ENCODE assay signal across 3 cellular contexts in genomic region chr3:129632556-129632955, GRCh38.
TF ChIP-seq lines count a peak whose summit lies in the region.

No MANE protein-coding gene starts in this region.

TF ChIP-seq in SK-N-SH, 30 proteins besides CTCF, POLR2A, EP300 and RAD21:
- no peak for TF ChIP-seq NRF1 (IDR thresholded peaks at IDR 0.05; ENCODE audit: low read depth, low read length)
- no peak for TF ChIP-seq YY1 (IDR thresholded peaks at IDR 0.05; ENCODE audit: low read depth)
- TF ChIP-seq RCOR1 (IDR thresholded peaks at IDR 0.05; ENCODE audit: low read length): no peak
- TF ChIP-seq, protein P1, sequence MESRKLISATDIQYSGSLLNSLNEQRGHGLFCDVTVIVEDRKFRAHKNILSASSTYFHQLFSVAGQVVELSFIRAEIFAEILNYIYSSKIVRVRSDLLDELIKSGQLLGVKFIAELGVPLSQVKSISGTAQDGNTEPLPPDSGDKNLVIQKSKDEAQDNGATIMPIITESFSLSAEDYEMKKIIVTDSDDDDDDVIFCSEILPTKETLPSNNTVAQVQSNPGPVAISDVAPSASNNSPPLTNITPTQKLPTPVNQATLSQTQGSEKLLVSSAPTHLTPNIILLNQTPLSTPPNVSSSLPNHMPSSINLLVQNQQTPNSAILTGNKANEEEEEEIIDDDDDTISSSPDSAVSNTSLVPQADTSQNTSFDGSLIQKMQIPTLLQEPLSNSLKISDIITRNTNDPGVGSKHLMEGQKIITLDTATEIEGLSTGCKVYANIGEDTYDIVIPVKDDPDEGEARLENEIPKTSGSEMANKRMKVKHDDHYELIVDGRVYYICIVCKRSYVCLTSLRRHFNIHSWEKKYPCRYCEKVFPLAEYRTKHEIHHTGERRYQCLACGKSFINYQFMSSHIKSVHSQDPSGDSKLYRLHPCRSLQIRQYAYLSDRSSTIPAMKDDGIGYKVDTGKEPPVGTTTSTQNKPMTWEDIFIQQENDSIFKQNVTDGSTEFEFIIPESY (IDR thresholded peaks at IDR 0.05; ENCODE audit: borderline replicate concordance, low read depth): no peak
- TF ChIP-seq NFIC (IDR thresholded peaks at IDR 0.05; ENCODE audit: borderline replicate concordance): no peak
- no peak for TF ChIP-seq TCF12 (IDR thresholded peaks at IDR 0.05)
- TF ChIP-seq, protein P2, sequence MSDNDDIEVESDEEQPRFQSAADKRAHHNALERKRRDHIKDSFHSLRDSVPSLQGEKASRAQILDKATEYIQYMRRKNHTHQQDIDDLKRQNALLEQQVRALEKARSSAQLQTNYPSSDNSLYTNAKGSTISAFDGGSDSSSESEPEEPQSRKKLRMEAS (IDR thresholded peaks at IDR 0.05; ENCODE audit: low read depth): no peak
- TF ChIP-seq ELF1 (IDR thresholded peaks at IDR 0.05): no peak

TF ChIP-seq in SK-N-SH treated with all-trans-retinoic acid at 6 μM for 48 hours, 23 proteins besides CTCF, POLR2A, EP300 and RAD21:
- TF ChIP-seq ZNF565 (CRISPR knock-in tag; conservative IDR thresholded peaks at IDR 0.05; ENCODE audit: low read depth): no peak
- no peak for TF ChIP-seq ZNF70 (CRISPR knock-in tag; IDR thresholded peaks at IDR 0.05)

TF ChIP-seq in H1, 55 proteins besides CTCF, POLR2A, EP300 and RAD21:
- TF ChIP-seq BCL11A (IDR thresholded peaks at IDR 0.05; ENCODE audit: low read depth in 2 of 2, low read length in 2 of 2): no peak
- no peak for TF ChIP-seq CBX8 (IDR thresholded peaks at IDR 0.05; ENCODE audit: borderline replicate concordance, low read depth, low read length)
- TF ChIP-seq KDM1A (IDR thresholded peaks at IDR 0.05; ENCODE audit: borderline replicate concordance, low read length): no peak
- TF ChIP-seq PHF8 (conservative IDR thresholded peaks at IDR 0.05; ENCODE audit: low read depth, low read length): no peak
- TF ChIP-seq BACH1 (IDR thresholded peaks at IDR 0.05; ENCODE audit: low read length): no peak
- no peak for TF ChIP-seq ATF2 (IDR thresholded peaks at IDR 0.05; ENCODE audit: low read length)
- no peak for TF ChIP-seq SP4 (IDR thresholded peaks at IDR 0.05; ENCODE audit: low read length)
- TF ChIP-seq YY1 (IDR thresholded peaks at IDR 0.05; ENCODE audit: low read depth, low read length): no peak
- no peak for TF ChIP-seq SUZ12 (IDR thresholded peaks at IDR 0.05; ENCODE audit: low read length)
- TF ChIP-seq ZNF274 (IDR thresholded peaks at IDR 0.05; ENCODE audit: borderline replicate concordance, extremely low read depth, low read length): no peak
- TF ChIP-seq TAF7 (optimal IDR thresholded peaks at IDR 0.05; ENCODE audit: borderline replicate concordance, low read depth, low read length): no peak
